ENCODE assay signal across 27 cellular contexts in genomic region chr5:3827624-3828023, GRCh38.
"Had no signal": no experiment of that assay in that cellular context is flagged by ENCODE, and none has a peak within 500 bp of the region (broad histone marks: within the 10 kb centered on the region; RNA-seq: fewer than 3 reads in every experiment).

No MANE protein-coding gene starts in this region.

- H3K27ac ChIP-seq: foreskin keratinocyte, hepatocyte, testis, vagina, VCaP had no signal

- DNase-seq: activated CD4-positive, alpha-beta T cell treated with anti-CD3 and anti-CD28 coated beads, Interleukin-2, amount 10 ng/mL, durations not matched to agents 7 days and 5 days; activated CD4-positive, CD25-positive, alpha-beta regulatory T cell treated with anti-CD3 and anti-CD28 coated beads, Interleukin-2, amount 50 U/mL, for 72 hours; activated CD8-positive, alpha-beta memory T cell treated with anti-CD3 and anti-CD28 coated beads, Interleukin-2, amount 10 ng/mL, durations not matched to agents 7 days and 5 days; activated CD8-positive, alpha-beta T cell treated with anti-CD3 and anti-CD28 coated beads for 36 hours; activated gamma-delta T cell treated with Interleukin-2 at 50 U/mL for 16 hours; activated T-cell treated with anti-CD3 and anti-CD28 coated beads for 4 hours; aorta; effector CD4-positive, alpha-beta T cell; foreskin keratinocyte; immature natural killer cell; naive thymus-derived CD4-positive, alpha-beta T cell; occipital lobe; small intestine; T1000; testis; trophoblast cell had no signal

- H3K27me3 Mint-ChIP-seq: activated CD4-positive, alpha-beta T cell treated with anti-CD3 and anti-CD28 coated beads, Interleukin-2, amount 10 ng/mL, durations not matched to agents 7 days and 5 days; activated CD8-positive, alpha-beta memory T cell treated with anti-CD3 and anti-CD28 coated beads, Interleukin-2, amount 10 ng/mL, durations not matched to agents 7 days and 5 days; activated naive CD4-positive, alpha-beta T cell treated with anti-CD3 and anti-CD28 coated beads, Interleukin-2, amount 50 U/mL, for 24 hours; stimulated activated memory B cell treated with anti-CD40 and anti-IgM and Interleukin-4, amounts not matched to agents 10 μg/mL and 1 μg/mL and 100 μg/mL, for 72 hours had no signal

- H3K4me2 ChIP-seq: hepatocyte had no signal

- H3K36me3 ChIP-seq: vagina had no signal

- H3K4me1 ChIP-seq: foreskin keratinocyte, testis, vagina had no signal

- H3K4me3 ChIP-seq: hepatocyte, lung, testis, vagina had no signal

- H3K27ac Mint-ChIP-seq: activated CD4-positive, alpha-beta T cell treated with anti-CD3 and anti-CD28 coated beads, Interleukin-2, amount 10 ng/mL, durations not matched to agents 7 days and 5 days; activated CD8-positive, alpha-beta memory T cell treated with anti-CD3 and anti-CD28 coated beads, Interleukin-2, amount 10 ng/mL, durations not matched to agents 7 days and 5 days; activated CD8-positive, alpha-beta T cell treated with anti-CD3 and anti-CD28 coated beads for 36 hours; activated naive CD4-positive, alpha-beta T cell treated with anti-CD3 and anti-CD28 coated beads, Interleukin-2, amount 50 U/mL, for 24 hours; dendritic cell treated with granulocyte-macrophage colony-stimulating factor and Interleukin-4, amounts not matched to agents 40 ng/mL and 50 ng/mL, for 4 days; naive thymus-derived CD4-positive, alpha-beta T cell; stimulated activated memory B cell treated with anti-CD40 and anti-IgM and Interleukin-4, amounts not matched to agents 10 μg/mL and 1 μg/mL and 100 μg/mL, for 72 hours had no signal

- H3K27me3 ChIP-seq: hepatocyte, testis, vagina had no signal

- H3K9me3 Mint-ChIP-seq: activated CD4-positive, alpha-beta T cell treated with anti-CD3 and anti-CD28 coated beads, Interleukin-2, amount 10 ng/mL, durations not matched to agents 7 days and 5 days; activated CD8-positive, alpha-beta T cell treated with anti-CD3 and anti-CD28 coated beads for 36 hours; activated naive CD4-positive, alpha-beta T cell treated with anti-CD3 and anti-CD28 coated beads, Interleukin-2, amount 50 U/mL, for 24 hours; brain; immature natural killer cell; neural crest cell; stimulated activated memory B cell treated with anti-CD40 and anti-IgM and Interleukin-4, amounts not matched to agents 10 μg/mL and 1 μg/mL and 100 μg/mL, for 72 hours had no signal

- H3K4me3 Mint-ChIP-seq: activated CD4-positive, alpha-beta T cell treated with anti-CD3 and anti-CD28 coated beads, Interleukin-2, amount 10 ng/mL, durations not matched to agents 7 days and 5 days; activated CD8-positive, alpha-beta memory T cell treated with anti-CD3 and anti-CD28 coated beads, Interleukin-2, amount 10 ng/mL, durations not matched to agents 7 days and 5 days; activated CD8-positive, alpha-beta T cell treated with anti-CD3 and anti-CD28 coated beads for 36 hours; activated naive CD4-positive, alpha-beta T cell treated with anti-CD3 and anti-CD28 coated beads, Interleukin-2, amount 50 U/mL, for 24 hours; brain; dendritic cell treated with granulocyte-macrophage colony-stimulating factor and Interleukin-4, amounts not matched to agents 40 ng/mL and 50 ng/mL, for 4 days; immature natural killer cell; naive thymus-derived CD4-positive, alpha-beta T cell; neural crest cell; stimulated activated memory B cell treated with anti-CD40 and anti-IgM and Interleukin-4, amounts not matched to agents 10 μg/mL and 1 μg/mL and 100 μg/mL, for 72 hours had no signal

- H3K36me3 Mint-ChIP-seq: activated CD8-positive, alpha-beta memory T cell treated with anti-CD3 and anti-CD28 coated beads, Interleukin-2, amount 10 ng/mL, durations not matched to agents 7 days and 5 days; activated naive CD4-positive, alpha-beta T cell treated with anti-CD3 and anti-CD28 coated beads, Interleukin-2, amount 50 U/mL, for 24 hours; brain; immature natural killer cell; naive thymus-derived CD4-positive, alpha-beta T cell; stimulated activated memory B cell treated with anti-CD40 and anti-IgM and Interleukin-4, amounts not matched to agents 10 μg/mL and 1 μg/mL and 100 μg/mL, for 72 hours had no signal

- H3K4me1 Mint-ChIP-seq: activated CD4-positive, alpha-beta T cell treated with anti-CD3 and anti-CD28 coated beads, Interleukin-2, amount 10 ng/mL, durations not matched to agents 7 days and 5 days; activated CD8-positive, alpha-beta memory T cell treated with anti-CD3 and anti-CD28 coated beads, Interleukin-2, amount 10 ng/mL, durations not matched to agents 7 days and 5 days; activated naive CD4-positive, alpha-beta T cell treated with anti-CD3 and anti-CD28 coated beads, Interleukin-2, amount 50 U/mL, for 24 hours; naive thymus-derived CD4-positive, alpha-beta T cell; stimulated activated memory B cell treated with anti-CD40 and anti-IgM and Interleukin-4, amounts not matched to agents 10 μg/mL and 1 μg/mL and 100 μg/mL, for 72 hours had no signal

- ATAC-seq: activated CD8-positive, alpha-beta memory T cell treated with anti-CD3 and anti-CD28 coated beads, Interleukin-2, amount 10 ng/mL, durations not matched to agents 7 days and 5 days; activated CD8-positive, alpha-beta T cell treated with anti-CD3 and anti-CD28 coated beads for 36 hours; foreskin keratinocyte; left lobe of liver; naive thymus-derived CD4-positive, alpha-beta T cell; sciatic nerve; stimulated activated memory B cell treated with anti-CD40 and anti-IgM and Interleukin-4, amounts not matched to agents 10 μg/mL and 1 μg/mL and 100 μg/mL, for 72 hours had no signal

- H3K9me3 ChIP-seq: testis, vagina had no signal
